1 cellular context compared by ENCODE assay signal in genomic region chr7:956031-956430, GRCh38.
TF ChIP-seq lines count a peak whose summit lies in the region.

No MANE protein-coding gene starts in this region.

TF ChIP-seq in HepG2, 621 proteins besides CTCF, POLR2A, EP300 and RAD21:
- TF ChIP-seq TBX2 (CRISPR knock-in tag; IDR thresholded peaks at IDR 0.05; ENCODE audit: borderline replicate concordance) (no peak), USF2 (IDR thresholded peaks at IDR 0.05; ENCODE audit: low read depth, low read length) (0 out of 2 replicates have a peak, but pooled peaks have one; percentile 21), USF2 (CRISPR knock-in tag; IDR thresholded peaks at IDR 0.05; ENCODE audit: borderline replicate concordance) (no peak)
